In the genomic region with DNA sequence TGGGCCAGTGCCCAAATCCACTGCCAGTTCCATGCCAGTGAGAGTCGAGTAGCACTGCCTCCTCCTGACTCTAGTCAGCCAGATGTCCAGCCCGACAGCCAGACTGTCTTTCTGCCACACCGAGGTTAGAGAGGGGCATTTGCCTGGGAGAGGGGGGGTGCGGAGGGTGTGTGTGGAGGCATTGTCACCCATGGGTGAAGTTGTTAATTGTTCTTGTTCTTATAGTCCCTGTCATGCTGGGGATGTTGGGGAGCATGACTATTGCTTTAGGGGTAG, we compare ENCODE assay signal across 8 cellular contexts. TPM values are rescaled to one million over a fixed set of nuclear protein-coding genes. Genes with fewer than 3 reads are reported as not detected.
DNase-seq lines count a peak whose midpoint lies in the region; ATAC-seq, FAIRE-seq and TF ChIP-seq lines count a peak whose summit lies in the region.

No MANE protein-coding gene starts in this region.

- BruUV-seq in endothelial cell of umbilical vein (replicated peaks; lab: Mats Ljungman, UMichigan): no TSS peak

- H3K4me1 ChIP-seq in CD8-positive, alpha-beta T cell (ENCODE audit: insufficient read depth, low read length): peaks cover 41% of the 10 kb centered on the region
- H3K4me1 ChIP-seq in Peyer's patch (peaks cover 0 to 33% (median 17%) of the 10 kb centered on the region in 4 donors), endothelial cell of umbilical vein (ENCODE audit: control insufficient read depth, extremely low read depth, insufficient read depth, low read length) (peaks cover 72% of the 10 kb centered on the region)

- H2AFZ ChIP-seq in endothelial cell of umbilical vein (ENCODE audit: low read depth, low read length): no peak overlapping the region

- no peak for ATAC-seq in CD8-positive, alpha-beta T cell

- H3K4me2 ChIP-seq in endothelial cell of umbilical vein (ENCODE audit: insufficient read depth, low read length): peak overlapping the region; percentile 62

- H3K9ac ChIP-seq in endothelial cell of umbilical vein (replicated peaks; ENCODE audit: extremely low read depth, insufficient read depth, low read length): peak overlapping the region; percentile 99

- intact Hi-C loops in CD8-positive, alpha-beta T cell (cut with DNase I, micrococcal nuclease): no loop called here
- intact Hi-C loops in endothelial cell of umbilical vein (cut with micrococcal nuclease): no loop called here

- peaks cover 50% of the 10 kb centered on the region for H3K4me1 Mint-ChIP-seq in CD8-positive, alpha-beta T cell (ENCODE audit: low read depth)
- peaks cover 49% of the 10 kb centered on the region for H3K4me1 Mint-ChIP-seq in osteocyte (ENCODE audit: unreplicated experiment)

- FAIRE-seq in endothelial cell of umbilical vein (lab: Jason Lieb, UNC): no peak

- no peak for DNase-seq in CD8-positive, alpha-beta T cell
- no peak for DNase-seq in Peyer's patch
- DNase-seq in endothelial cell of umbilical vein (ENCODE audit: low read depth, low spot score): no peak
- DNase-seq in osteocyte (ENCODE audit: extremely low spot score, unreplicated experiment): no peak
- no peak for DNase-seq in COR-L47 (lab: John Stamatoyannopoulos, UW)
- no peak for DNase-seq in hippocampal formation (lab: John Stamatoyannopoulos, UW)
- no peak for DNase-seq in effector CD4-positive, alpha-beta T cell
- no peak for DNase-seq in SKM-1 (lab: John Stamatoyannopoulos, UW; ENCODE audit: unreplicated experiment)

- peaks cover 23% of the 10 kb centered on the region for H3K36me3 ChIP-seq in CD8-positive, alpha-beta T cell (ENCODE audit: insufficient read depth, low read length)
- H3K36me3 ChIP-seq in Peyer's patch: peaks cover 0 to 47% (median 0%) of the 10 kb centered on the region in 3 donors
- peaks cover 0 to 2% of the 10 kb centered on the region in 2 experiments for H3K36me3 ChIP-seq in endothelial cell of umbilical vein (ENCODE audit: control insufficient read depth in 2 of 2, extremely low read depth in 1 of 2, insufficient read depth in 2 of 2, low read length in 2 of 2)

- H3K79me2 ChIP-seq in endothelial cell of umbilical vein (ENCODE audit: control insufficient read depth, insufficient read depth, low read length): peaks cover 43% of the 10 kb centered on the region

- no peaks in the 10 kb centered on the region for H4K20me1 ChIP-seq in endothelial cell of umbilical vein (replicated peaks; ENCODE audit: control insufficient read depth, extremely low read depth, insufficient read depth, low read length)

- peak overlapping the region; percentile 98 for H3K4me3 Mint-ChIP-seq in CD8-positive, alpha-beta T cell
- peak overlapping the region; percentile 89 for H3K4me3 Mint-ChIP-seq in osteocyte (ENCODE audit: unreplicated experiment)

- no peaks in the 10 kb centered on the region for H3K9me1 ChIP-seq in endothelial cell of umbilical vein (replicated peaks; ENCODE audit: control insufficient read depth, extremely low read depth, insufficient read depth, low read length)

- no peaks in the 10 kb centered on the region for H3K27me3 Mint-ChIP-seq in CD8-positive, alpha-beta T cell (ENCODE audit: low read depth)
- H3K27me3 Mint-ChIP-seq in osteocyte (ENCODE audit: unreplicated experiment): no peaks in the 10 kb centered on the region

- dilution Hi-C loops in endothelial cell of umbilical vein (cut with MboI; ENCODE audit: extremely low pct_ligation_motif_present, low sequenced_read_pairs): no loop called here

- H3K9me3 Mint-ChIP-seq in CD8-positive, alpha-beta T cell: no peaks in the 10 kb centered on the region
- H3K9me3 Mint-ChIP-seq in osteocyte (ENCODE audit: unreplicated experiment): no peaks in the 10 kb centered on the region

- peak overlapping the region; percentile 94 for H3K27ac Mint-ChIP-seq in CD8-positive, alpha-beta T cell
- peak overlapping the region; percentile 89 for H3K27ac Mint-ChIP-seq in osteocyte (ENCODE audit: unreplicated experiment)

- no peaks in the 10 kb centered on the region for H3K27me3 ChIP-seq in CD8-positive, alpha-beta T cell (ENCODE audit: insufficient read depth, low read length)
- H3K27me3 ChIP-seq in Peyer's patch: no peaks in the 10 kb centered on the region
- H3K27me3 ChIP-seq in endothelial cell of umbilical vein (ENCODE audit: control insufficient read depth in 2 of 2, insufficient read depth in 2 of 2, low read length in 2 of 2): no peaks in the 10 kb centered on the region

- H3K27ac ChIP-seq in CD8-positive, alpha-beta T cell (ENCODE audit: low read depth, low read length): peak overlapping the region; percentile 68
- peak overlapping the region; percentile 97 to 99 (median 97) for H3K27ac ChIP-seq in Peyer's patch
- H3K27ac ChIP-seq in endothelial cell of umbilical vein (ENCODE audit: insufficient read depth, low read depth, low read length): peak overlapping the region; percentile 84

- H3K9me3 ChIP-seq in CD8-positive, alpha-beta T cell (ENCODE audit: low read length): no peaks in the 10 kb centered on the region
- no peaks in the 10 kb centered on the region for H3K9me3 ChIP-seq in Peyer's patch
- H3K9me3 ChIP-seq in endothelial cell of umbilical vein (replicated peaks; ENCODE audit: control insufficient read depth, insufficient read depth, low read length): no peaks in the 10 kb centered on the region

- peaks cover 46% of the 10 kb centered on the region for H3K36me3 Mint-ChIP-seq in CD8-positive, alpha-beta T cell
- H3K36me3 Mint-ChIP-seq in osteocyte (ENCODE audit: unreplicated experiment): peaks cover 29% of the 10 kb centered on the region

- no peak for TF ChIP-seq POLR2A in Peyer's patch (IDR thresholded peaks at IDR 0.05)
- no peak for TF ChIP-seq POLR2A in endothelial cell of umbilical vein (IDR thresholded peaks at IDR 0.05; ENCODE audit: low read depth, low read length)

- CTCF ChIA-PET in CD8-positive, alpha-beta T cell (lab: Charles Lee): interaction anchor here (1.3 to 4.5 kb wide), 4 partner anchors 12 to 132 kb away, joined by 5 to 33 read pairs (median 12); a partner anchor contains a TSS
- CTCF ChIA-PET in endothelial cell of umbilical vein (lab: Charles Lee): interaction anchor here (0.7 to 7.2 kb wide), 7 partner anchors 14 to 92 kb away, joined by 3 to 86 read pairs (median 20); a partner anchor contains a TSS

- POLR2A ChIA-PET in CD8-positive, alpha-beta T cell (lab: Charles Lee): interaction anchor here (0.6 to 5.0 kb wide), 7 partner anchors 10 to 146 kb away, joined by 4 to 38 read pairs (median 4); a partner anchor contains a TSS
- POLR2A ChIA-PET in endothelial cell of umbilical vein (lab: Charles Lee): no interaction called here

- TF ChIP-seq CTCF in CD8-positive, alpha-beta T cell (IDR thresholded peaks at IDR 0.05): no peak
- TF ChIP-seq CTCF in Peyer's patch (IDR thresholded peaks at IDR 0.05): no peak
- TF ChIP-seq CTCF in endothelial cell of umbilical vein (IDR thresholded peaks at IDR 0.05; ENCODE audit: extremely low read depth in 1 of 2, insufficient read depth in 1 of 2, low read depth in 1 of 2, low read length in 2 of 2): no peak
- no peak for TF ChIP-seq CTCF in osteocyte (IDR thresholded peaks at IDR 0.05)

- peak overlapping the region; percentile 80 for H3K4me3 ChIP-seq in CD8-positive, alpha-beta T cell (ENCODE audit: low read depth, low read length)
- H3K4me3 ChIP-seq in Peyer's patch: peak overlapping the region in 3 of 4 donors; percentile 90 to 96 (median 93)
- H3K4me3 ChIP-seq in endothelial cell of umbilical vein (replicated peaks in 1 of 3; ENCODE audit: insufficient read depth in 1 of 3, low read depth in 1 of 3, low read length in 3 of 3): no peak overlapping the region

RNA-seq across cellular contexts. Expression of a gene that starts 1.1 kb away (rescaled TPM):
- total RNA-seq in CD8-positive, alpha-beta T cell: 10 to 100 TPM in 1 of 2 experiments, 1 to 10 TPM in 1; 9.6 to 10.4 TPM
- total RNA-seq in Peyer's patch: 10 to 100 TPM; 16.5 to 44.4 (median 38.3) TPM
- 23.3 and 29.0 TPM in 2 replicates for total RNA-seq in endothelial cell of umbilical vein
- polyA plus RNA-seq in endothelial cell of umbilical vein: 12.7 and 15.0 TPM in 2 replicates
- 14.6 and 14.8 TPM in 2 replicates for polyA plus RNA-seq in endothelial cell of umbilical vein (2011; cell fraction: cytosol; rRNA removed)
- polyA plus RNA-seq in endothelial cell of umbilical vein (2011; cell fraction: nucleus; rRNA removed): 27.3 and 27.5 TPM in 2 replicates
- polyA plus RNA-seq in endothelial cell of umbilical vein (2012): 18.4 and 19.7 TPM in 2 replicates
- 26.0 and 31.2 TPM in 2 replicates for polyA minus RNA-seq in endothelial cell of umbilical vein
- 11.1 TPM for polyA minus RNA-seq in endothelial cell of umbilical vein (2011; cell fraction: cytosol; rRNA and poly(A)+ RNA removed)
- 13.8 and 14.8 TPM in 2 replicates for polyA minus RNA-seq in endothelial cell of umbilical vein (2011; cell fraction: nucleus; rRNA and poly(A)+ RNA removed)
- 35.9 and 38.4 TPM in 2 replicates for total RNA-seq in osteocyte

RNA-seq across cellular contexts. Expression of a gene that starts 1.2 kb away (rescaled TPM):
- total RNA-seq in CD8-positive, alpha-beta T cell: 10 to 100 TPM; 14.1 to 14.3 TPM
- total RNA-seq in Peyer's patch (100 to 1,000 TPM; 263 to 474 (median 436) TPM), endothelial cell of umbilical vein (158 and 196 TPM in 2 replicates), osteocyte (64.0 and 69.8 TPM in 2 replicates)
- polyA plus RNA-seq in endothelial cell of umbilical vein: 99.9 and 110 TPM in 2 replicates
- polyA plus RNA-seq in endothelial cell of umbilical vein (2011; cell fraction: cytosol; rRNA removed): 57.3 and 62.9 TPM in 2 replicates
- 939 and 994 TPM in 2 replicates for polyA plus RNA-seq in endothelial cell of umbilical vein (2011; cell fraction: nucleus; rRNA removed)
- 58.1 and 93.8 TPM in 2 replicates for polyA plus RNA-seq in endothelial cell of umbilical vein (2012)
- 156 and 170 TPM in 2 replicates for polyA minus RNA-seq in endothelial cell of umbilical vein
- 13.1 TPM for polyA minus RNA-seq in endothelial cell of umbilical vein (2011; cell fraction: cytosol; rRNA and poly(A)+ RNA removed)
- polyA minus RNA-seq in endothelial cell of umbilical vein (2011; cell fraction: nucleus; rRNA and poly(A)+ RNA removed): 228 TPM in 2 replicates

RNA-seq across cellular contexts. Expression of a gene that starts 3.9 kb away (rescaled TPM):
- not detected for total RNA-seq in CD8-positive, alpha-beta T cell
- total RNA-seq in Peyer's patch (not detected), endothelial cell of umbilical vein (18.8 and 25.6 TPM in 2 replicates), osteocyte (0.56 TPM in 1 of 2 replicates, not detected in the other)
- 23.5 and 29.0 TPM in 2 replicates for polyA plus RNA-seq in endothelial cell of umbilical vein
- polyA plus RNA-seq in endothelial cell of umbilical vein (2011; cell fraction: cytosol; rRNA removed): 27.7 and 40.2 TPM in 2 replicates
- 9.9 and 11.8 TPM in 2 replicates for polyA plus RNA-seq in endothelial cell of umbilical vein (2011; cell fraction: nucleus; rRNA removed)
- polyA plus RNA-seq in endothelial cell of umbilical vein (2012): 10.2 and 29.9 TPM in 2 replicates
- polyA minus RNA-seq in endothelial cell of umbilical vein: 7.9 and 10.8 TPM in 2 replicates
- polyA minus RNA-seq in endothelial cell of umbilical vein (2011; cell fraction: cytosol; rRNA and poly(A)+ RNA removed): not detected
- polyA minus RNA-seq in endothelial cell of umbilical vein (2011; cell fraction: nucleus; rRNA and poly(A)+ RNA removed): 1.5 and 2.1 TPM in 2 replicates

RNA-seq across cellular contexts. Expression of a gene that starts 17.7 kb away (rescaled TPM):
- 10 to 100 TPM; 13.1 to 14.2 TPM for total RNA-seq in CD8-positive, alpha-beta T cell
- total RNA-seq in Peyer's patch (10 to 100 TPM; 19.8 to 34.3 (median 28.5) TPM), endothelial cell of umbilical vein (36.4 and 39.8 TPM in 2 replicates), osteocyte (39.0 and 45.4 TPM in 2 replicates)
- 45.9 and 52.1 TPM in 2 replicates for polyA plus RNA-seq in endothelial cell of umbilical vein
- 32.2 and 36.2 TPM in 2 replicates for polyA plus RNA-seq in endothelial cell of umbilical vein (2011; cell fraction: cytosol; rRNA removed)
- 20.0 and 24.0 TPM in 2 replicates for polyA plus RNA-seq in endothelial cell of umbilical vein (2011; cell fraction: nucleus; rRNA removed)
- polyA plus RNA-seq in endothelial cell of umbilical vein (2012): 45.9 and 48.2 TPM in 2 replicates
- 18.5 and 19.4 TPM in 2 replicates for polyA minus RNA-seq in endothelial cell of umbilical vein
- 13.6 TPM for polyA minus RNA-seq in endothelial cell of umbilical vein (2011; cell fraction: cytosol; rRNA and poly(A)+ RNA removed)
- 7.0 and 9.1 TPM in 2 replicates for polyA minus RNA-seq in endothelial cell of umbilical vein (2011; cell fraction: nucleus; rRNA and poly(A)+ RNA removed)

RNA-seq across cellular contexts. Expression of a gene that starts 18.2 kb away (rescaled TPM):
- total RNA-seq in CD8-positive, alpha-beta T cell: 100 to 1,000 TPM; 128 to 129 TPM
- total RNA-seq in Peyer's patch: 100 to 1,000 TPM; 129 to 262 (median 188) TPM
- total RNA-seq in endothelial cell of umbilical vein: 424 and 450 TPM in 2 replicates
- polyA plus RNA-seq in endothelial cell of umbilical vein: 120 and 137 TPM in 2 replicates
- polyA plus RNA-seq in endothelial cell of umbilical vein (2011; cell fraction: cytosol; rRNA removed): 213 and 223 TPM in 2 replicates
- 252 and 278 TPM in 2 replicates for polyA plus RNA-seq in endothelial cell of umbilical vein (2011; cell fraction: nucleus; rRNA removed)
- polyA plus RNA-seq in endothelial cell of umbilical vein (2012): 255 and 266 TPM in 2 replicates
- polyA minus RNA-seq in endothelial cell of umbilical vein: 647 and 685 TPM in 2 replicates
- polyA minus RNA-seq in endothelial cell of umbilical vein (2011; cell fraction: cytosol; rRNA and poly(A)+ RNA removed): 119 TPM
- 163 and 201 TPM in 2 replicates for polyA minus RNA-seq in endothelial cell of umbilical vein (2011; cell fraction: nucleus; rRNA and poly(A)+ RNA removed)
- 433 and 439 TPM in 2 replicates for total RNA-seq in osteocyte

Comparison
In these comparisons a context has a peak if more than half of its experiments do, and no peak if none do; other contexts are left out.
1. H3K4me3 ChIP-seq: peak in CD8-positive, alpha-beta T cell (single experiment) and Peyer's patch (3 of 4); none in endothelial cell of umbilical vein (0 of 3).
2. RNA of a gene that starts 3.9 kb away (total RNA-seq): 18.8 to 25.6 TPM in endothelial cell of umbilical vein; 0.56 TPM in osteocyte, not detected in CD8-positive, alpha-beta T cell and not detected in Peyer's patch; every median in the first group is over 10 times any median in the second.
3. Peak in every context shown above with its lines, with median percentiles within 50 percentile points of each other: H3K27ac ChIP-seq.